1 cellular context compared by ENCODE assay signal in genomic region chr5:116559239-116559638, GRCh38.
TF ChIP-seq lines count a peak whose summit lies in the region.

No MANE protein-coding gene starts in this region.

TF ChIP-seq in K562, 482 proteins besides CTCF, POLR2A, EP300 and RAD21 (continued from another document):
- TF ChIP-seq, protein P1, sequence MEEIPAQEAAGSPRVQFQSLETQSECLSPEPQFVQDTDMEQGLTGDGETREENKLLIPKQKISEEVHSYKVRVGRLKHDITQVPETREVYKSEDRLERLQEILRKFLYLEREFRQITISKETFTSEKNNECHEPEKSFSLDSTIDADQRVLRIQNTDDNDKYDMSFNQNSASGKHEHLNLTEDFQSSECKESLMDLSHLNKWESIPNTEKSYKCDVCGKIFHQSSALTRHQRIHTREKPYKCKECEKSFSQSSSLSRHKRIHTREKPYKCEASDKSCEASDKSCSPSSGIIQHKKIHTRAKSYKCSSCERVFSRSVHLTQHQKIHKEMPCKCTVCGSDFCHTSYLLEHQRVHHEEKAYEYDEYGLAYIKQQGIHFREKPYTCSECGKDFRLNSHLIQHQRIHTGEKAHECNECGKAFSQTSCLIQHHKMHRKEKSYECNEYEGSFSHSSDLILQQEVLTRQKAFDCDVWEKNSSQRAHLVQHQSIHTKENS (CRISPR knock-in tag; IDR thresholded peaks at IDR 0.05), result no peak
- TF ChIP-seq, protein P2, sequence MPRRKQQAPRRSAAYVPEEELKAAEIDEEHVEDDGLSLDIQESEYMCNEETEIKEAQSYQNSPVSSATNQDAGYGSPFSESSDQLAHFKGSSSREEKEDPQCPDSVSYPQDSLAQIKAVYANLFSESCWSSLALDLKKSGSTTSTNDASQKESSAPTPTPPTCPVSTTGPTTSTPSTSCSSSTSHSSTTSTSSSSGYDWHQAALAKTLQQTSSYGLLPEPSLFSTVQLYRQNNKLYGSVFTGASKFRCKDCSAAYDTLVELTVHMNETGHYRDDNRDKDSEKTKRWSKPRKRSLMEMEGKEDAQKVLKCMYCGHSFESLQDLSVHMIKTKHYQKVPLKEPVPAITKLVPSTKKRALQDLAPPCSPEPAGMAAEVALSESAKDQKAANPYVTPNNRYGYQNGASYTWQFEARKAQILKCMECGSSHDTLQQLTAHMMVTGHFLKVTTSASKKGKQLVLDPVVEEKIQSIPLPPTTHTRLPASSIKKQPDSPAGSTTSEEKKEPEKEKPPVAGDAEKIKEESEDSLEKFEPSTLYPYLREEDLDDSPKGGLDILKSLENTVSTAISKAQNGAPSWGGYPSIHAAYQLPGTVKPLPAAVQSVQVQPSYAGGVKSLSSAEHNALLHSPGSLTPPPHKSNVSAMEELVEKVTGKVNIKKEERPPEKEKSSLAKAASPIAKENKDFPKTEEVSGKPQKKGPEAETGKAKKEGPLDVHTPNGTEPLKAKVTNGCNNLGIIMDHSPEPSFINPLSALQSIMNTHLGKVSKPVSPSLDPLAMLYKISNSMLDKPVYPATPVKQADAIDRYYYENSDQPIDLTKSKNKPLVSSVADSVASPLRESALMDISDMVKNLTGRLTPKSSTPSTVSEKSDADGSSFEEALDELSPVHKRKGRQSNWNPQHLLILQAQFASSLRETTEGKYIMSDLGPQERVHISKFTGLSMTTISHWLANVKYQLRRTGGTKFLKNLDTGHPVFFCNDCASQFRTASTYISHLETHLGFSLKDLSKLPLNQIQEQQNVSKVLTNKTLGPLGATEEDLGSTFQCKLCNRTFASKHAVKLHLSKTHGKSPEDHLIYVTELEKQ (CRISPR knock-in tag; IDR thresholded peaks at IDR 0.05), result no peak
- TF ChIP-seq, protein P3, sequence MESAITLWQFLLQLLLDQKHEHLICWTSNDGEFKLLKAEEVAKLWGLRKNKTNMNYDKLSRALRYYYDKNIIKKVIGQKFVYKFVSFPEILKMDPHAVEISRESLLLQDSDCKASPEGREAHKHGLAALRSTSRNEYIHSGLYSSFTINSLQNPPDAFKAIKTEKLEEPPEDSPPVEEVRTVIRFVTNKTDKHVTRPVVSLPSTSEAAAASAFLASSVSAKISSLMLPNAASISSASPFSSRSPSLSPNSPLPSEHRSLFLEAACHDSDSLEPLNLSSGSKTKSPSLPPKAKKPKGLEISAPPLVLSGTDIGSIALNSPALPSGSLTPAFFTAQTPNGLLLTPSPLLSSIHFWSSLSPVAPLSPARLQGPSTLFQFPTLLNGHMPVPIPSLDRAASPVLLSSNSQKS (CRISPR knock-in tag; IDR thresholded peaks at IDR 0.05), result no peak
